Comparison of ENCODE assay signal across 1 cellular context in the genomic region with DNA sequence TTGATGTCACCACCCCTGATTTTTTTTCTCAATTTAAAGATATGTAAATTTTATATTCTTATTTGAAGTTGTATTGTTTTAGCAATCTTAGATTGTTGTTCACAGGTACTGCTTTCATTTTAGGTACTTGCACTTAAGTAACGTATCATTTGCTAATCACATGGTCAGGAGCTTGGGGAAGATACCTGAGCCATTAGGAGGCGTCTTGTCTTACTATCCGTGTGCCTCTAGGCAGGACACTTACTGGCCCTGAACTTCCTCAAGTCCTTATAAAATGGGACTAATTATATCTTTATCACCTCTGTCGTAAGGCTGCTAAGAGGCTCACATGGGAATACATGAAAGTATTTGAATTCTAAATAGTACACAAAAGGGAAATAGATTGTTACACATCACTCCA.
TF ChIP-seq lines count a peak whose summit lies in the region.

No MANE protein-coding gene starts in this region.

TF ChIP-seq in GM23338, 12 proteins besides CTCF, POLR2A, EP300 and RAD21 (continued from another document):
- TF ChIP-seq, protein P1, sequence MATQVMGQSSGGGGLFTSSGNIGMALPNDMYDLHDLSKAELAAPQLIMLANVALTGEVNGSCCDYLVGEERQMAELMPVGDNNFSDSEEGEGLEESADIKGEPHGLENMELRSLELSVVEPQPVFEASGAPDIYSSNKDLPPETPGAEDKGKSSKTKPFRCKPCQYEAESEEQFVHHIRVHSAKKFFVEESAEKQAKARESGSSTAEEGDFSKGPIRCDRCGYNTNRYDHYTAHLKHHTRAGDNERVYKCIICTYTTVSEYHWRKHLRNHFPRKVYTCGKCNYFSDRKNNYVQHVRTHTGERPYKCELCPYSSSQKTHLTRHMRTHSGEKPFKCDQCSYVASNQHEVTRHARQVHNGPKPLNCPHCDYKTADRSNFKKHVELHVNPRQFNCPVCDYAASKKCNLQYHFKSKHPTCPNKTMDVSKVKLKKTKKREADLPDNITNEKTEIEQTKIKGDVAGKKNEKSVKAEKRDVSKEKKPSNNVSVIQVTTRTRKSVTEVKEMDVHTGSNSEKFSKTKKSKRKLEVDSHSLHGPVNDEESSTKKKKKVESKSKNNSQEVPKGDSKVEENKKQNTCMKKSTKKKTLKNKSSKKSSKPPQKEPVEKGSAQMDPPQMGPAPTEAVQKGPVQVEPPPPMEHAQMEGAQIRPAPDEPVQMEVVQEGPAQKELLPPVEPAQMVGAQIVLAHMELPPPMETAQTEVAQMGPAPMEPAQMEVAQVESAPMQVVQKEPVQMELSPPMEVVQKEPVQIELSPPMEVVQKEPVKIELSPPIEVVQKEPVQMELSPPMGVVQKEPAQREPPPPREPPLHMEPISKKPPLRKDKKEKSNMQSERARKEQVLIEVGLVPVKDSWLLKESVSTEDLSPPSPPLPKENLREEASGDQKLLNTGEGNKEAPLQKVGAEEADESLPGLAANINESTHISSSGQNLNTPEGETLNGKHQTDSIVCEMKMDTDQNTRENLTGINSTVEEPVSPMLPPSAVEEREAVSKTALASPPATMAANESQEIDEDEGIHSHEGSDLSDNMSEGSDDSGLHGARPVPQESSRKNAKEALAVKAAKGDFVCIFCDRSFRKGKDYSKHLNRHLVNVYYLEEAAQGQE (IDR thresholded peaks at IDR 0.05; ENCODE audit: unreplicated experiment): no peak
- TF ChIP-seq ZNF462 (CRISPR knock-in tag; IDR thresholded peaks at IDR 0.05) (no peak), ZNF114 (CRISPR knock-in tag; IDR thresholded peaks at IDR 0.05) (no peak), EZH2phosphoT487 (IDR thresholded peaks at IDR 0.05; ENCODE audit: unreplicated experiment) (no peak), JUNB (IDR thresholded peaks at IDR 0.05; ENCODE audit: unreplicated experiment) (no peak), ZNF331 (CRISPR knock-in tag; IDR thresholded peaks at IDR 0.05; ENCODE audit: low read depth) (no peak)
